28 cellular contexts compared by ENCODE assay signal in the genomic region with DNA sequence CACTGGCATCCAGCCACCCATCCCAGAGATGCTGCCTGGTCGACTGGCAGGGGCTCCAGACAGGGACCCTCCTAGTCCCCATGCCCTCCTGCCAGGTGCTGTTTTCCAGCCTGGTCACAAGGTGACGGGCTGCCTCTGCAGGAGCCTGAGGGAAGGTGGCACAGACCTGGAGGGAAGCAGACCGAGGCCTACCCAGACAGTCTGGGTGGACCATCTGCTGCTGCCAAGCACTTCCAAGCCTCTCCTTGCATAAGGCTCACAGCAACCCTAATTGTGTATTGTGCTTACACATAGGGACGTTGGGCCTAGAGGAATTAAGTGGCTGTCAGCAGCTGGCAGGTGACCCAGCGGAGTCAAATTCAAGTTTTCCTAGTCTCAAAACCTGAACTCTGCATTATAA.
"Had no signal": no experiment of that assay in that cellular context is flagged by ENCODE, and none has a peak within 500 bp of the region (broad histone marks: within the 10 kb centered on the region; RNA-seq: fewer than 3 reads in every experiment).

No MANE protein-coding gene starts in this region.

- H3K9me3 ChIP-seq: adrenal gland, body of pancreas had no signal

- H3K4me1 ChIP-seq: adrenal gland, body of pancreas had no signal

- H3K36me3 ChIP-seq: adrenal gland, WERI-Rb-1 had no signal

- H3K27me3 ChIP-seq: adrenal gland, body of pancreas had no signal

- H3K4me3 ChIP-seq: adrenal gland, body of pancreas, coronary artery, dorsolateral prefrontal cortex had no signal

- ATAC-seq: activated CD4-positive, CD25-positive, alpha-beta regulatory T cell treated with anti-CD3 and anti-CD28 coated beads, Interleukin-2, amount 50 U/mL, for 24 hours; activated CD8-positive, alpha-beta T cell treated with anti-CD3 and anti-CD28 coated beads for 36 hours; activated naive CD8-positive, alpha-beta T cell treated with anti-CD3 and anti-CD28 coated beads, Interleukin-2, amount 50 U/mL, for 24 hours; activated T-cell treated with anti-CD3 and anti-CD28 coated beads, Interleukin-2, amount 50 U/mL, for 4 hours; body of pancreas; esophagus mucosa; T-helper 17 cell had no signal

- H3K27ac ChIP-seq: adrenal gland, body of pancreas, coronary artery, WERI-Rb-1 had no signal

- DNase-seq: activated B cell treated with CpG ODN at 0.5 μM for 24 hours; activated CD4-positive, alpha-beta T cell treated with anti-CD3 and anti-CD28 coated beads for 48 hours; activated CD4-positive, alpha-beta T cell treated with anti-CD3 and anti-CD28 coated beads, Interleukin-2, amount 50 U/mL, for 1 hour; activated CD4-positive, alpha-beta T cell treated with anti-CD3 and anti-CD28 coated beads, Interleukin-2, amount 50 U/mL, for 48 hours; activated CD8-positive, alpha-beta memory T cell treated with anti-CD3 and anti-CD28 coated beads for 24 hours; activated CD8-positive, alpha-beta T cell treated with anti-CD3 and anti-CD28 coated beads for 36 hours; activated effector memory CD4-positive, alpha-beta T cell treated with anti-CD3 and anti-CD28 coated beads, Interleukin-2, amount 50 U/mL, for 16 hours; activated naive CD4-positive, alpha-beta T cell treated with anti-CD3 and anti-CD28 coated beads for 36 hours; activated naive CD8-positive, alpha-beta T cell treated with anti-CD3 and anti-CD28 coated beads for 36 hours; activated naive CD8-positive, alpha-beta T cell treated with anti-CD3 and anti-CD28 coated beads, Interleukin-2, amount 50 U/mL, for 24 hours; activated T-cell treated with anti-CD3 and anti-CD28 coated beads, Interleukin-2, amount 50 U/mL, for 4 hours; adrenal gland; amygdala; aorta; body of pancreas; cerebellar nuclear complex; effector memory CD4-positive, alpha-beta T cell; endodermal cell; foreskin fibroblast; head of caudate nucleus; T-helper 1 cell; T-helper 17 cell; T1000; WERI-Rb-1 had no signal
